In the genomic region with DNA sequence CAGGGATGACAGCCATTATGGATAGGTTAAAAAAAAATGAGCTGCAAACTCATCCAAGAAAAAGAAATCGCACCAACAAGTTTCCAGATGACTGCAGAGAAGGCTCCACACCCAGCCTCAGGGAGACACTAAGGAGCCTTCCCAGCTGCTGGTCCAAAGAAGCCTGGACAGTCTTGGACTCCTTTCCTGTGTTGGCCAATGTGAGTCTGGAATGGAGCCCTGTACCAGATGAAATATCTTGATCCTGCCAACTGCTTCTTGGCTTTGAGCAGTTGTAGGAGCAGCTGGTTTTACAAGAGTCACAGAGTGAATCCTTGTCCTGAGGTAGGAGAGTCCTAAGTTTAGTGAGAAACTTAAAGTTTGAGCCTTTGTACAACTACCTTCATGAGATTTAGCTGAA, we compare ENCODE assay signal across 11 cellular contexts. TPM values are rescaled to one million over a fixed set of nuclear protein-coding genes. Genes with fewer than 3 reads are reported as not detected.
DNase-seq lines count a peak whose midpoint lies in the region; ATAC-seq, FAIRE-seq and TF ChIP-seq lines count a peak whose summit lies in the region.
"Had no signal": no experiment of that assay in that cellular context is flagged by ENCODE, and none has a peak within 500 bp of the region (broad histone marks: within the 10 kb centered on the region; RNA-seq: fewer than 3 reads in every experiment).

No MANE protein-coding gene starts in this region.

- intact Hi-C loops in activated naive CD4-positive, alpha-beta T cell treated with anti-CD3 and anti-CD28 coated beads for 36 hours (cut with micrococcal nuclease), result no loop called here
- intact Hi-C loops in GM12878 (cut with micrococcal nuclease; ENCODE audit: unreplicated experiment), result no loop called here

- no peak for TF ChIP-seq POLR2A in GM12878 (IDR thresholded peaks at IDR 0.05; ENCODE audit: low read depth, low read length)
- no peak for TF ChIP-seq POLR2A in upper lobe of left lung (IDR thresholded peaks at IDR 0.05)

- H3K4me1 Mint-ChIP-seq in activated naive CD4-positive, alpha-beta T cell treated with anti-CD3 and anti-CD28 coated beads for 36 hours (ENCODE audit: low read depth), result peaks cover 77% of the 10 kb centered on the region
- H3K4me1 Mint-ChIP-seq in osteocyte (ENCODE audit: unreplicated experiment), result peaks cover 24% of the 10 kb centered on the region

- no peaks in the 10 kb centered on the region for H4K20me1 ChIP-seq in GM12878 (ENCODE audit: control insufficient read depth, insufficient read depth)

- peaks cover 64% of the 10 kb centered on the region for H3K36me3 Mint-ChIP-seq in activated naive CD4-positive, alpha-beta T cell treated with anti-CD3 and anti-CD28 coated beads for 36 hours (ENCODE audit: low read depth)
- H3K36me3 Mint-ChIP-seq in osteocyte (ENCODE audit: unreplicated experiment), result peaks cover 72% of the 10 kb centered on the region

- H3K27me3 ChIP-seq in GM12878 (replicated peaks in 1 of 2; ENCODE audit: control insufficient read depth in 2 of 2, insufficient read depth in 2 of 2, low read length in 1 of 2) (no peaks in the 10 kb centered on the region), upper lobe of left lung (no peaks in the 10 kb centered on the region)

- peak overlapping the region; percentile 68 for H3K27ac Mint-ChIP-seq in activated naive CD4-positive, alpha-beta T cell treated with anti-CD3 and anti-CD28 coated beads for 36 hours
- no peak overlapping the region for H3K27ac Mint-ChIP-seq in osteocyte (ENCODE audit: unreplicated experiment)

- H3K27ac ChIP-seq in GM12878 (ENCODE audit: control insufficient read depth, insufficient read depth), result no peak overlapping the region
- H3K27ac ChIP-seq in upper lobe of left lung, result no peak overlapping the region

- no peak for ATAC-seq in GM12878
- ATAC-seq in upper lobe of left lung (ENCODE audit: low FRiP score in 2 of 2), result peak; percentile 68 to 92

- DNase-seq in activated naive CD4-positive, alpha-beta T cell treated with anti-CD3 and anti-CD28 coated beads for 36 hours, result no peak
- no peak for DNase-seq in activated naive CD4-positive, alpha-beta T cell treated with anti-CD3 and anti-CD28 coated beads, Interleukin-2, amount 50 U/mL, for 16 hours
- no peak for DNase-seq in GM12878 (ENCODE audit: low read depth, low spot score)
- DNase-seq in medulla oblongata (ENCODE audit: extremely low spot score), result peak; percentile 84
- no peak for DNase-seq in upper lobe of left lung
- DNase-seq in osteocyte (ENCODE audit: extremely low spot score, unreplicated experiment), result no peak
- no peak for DNase-seq in HCEC 1CT
- no peak for DNase-seq in HTR-8/SVneo (ENCODE audit: insufficient read length, low spot score)
- DNase-seq: stimulated activated CD4-positive, alpha-beta T cell treated with anti-CD3 and anti-CD28 coated beads, Interleukin-4, amount 100 ng/mL, for 4 hours had no signal

- H3K4me2 ChIP-seq in GM12878 (ENCODE audit: control insufficient read depth, insufficient read depth), result 0 out of 2 replicates have a peak overlapping the region, but pooled peaks have one; percentile 5

- 100% methylated on average over 1 of the region's 1 CpG for WGBS in GM12878 (ENCODE audit: insufficient coverage, insufficient replicate concordance, low lambda C conversion rate, missing lambda C conversion rate)
- 80 to 83% methylated on average over 1 of the region's 1 CpG for WGBS in upper lobe of left lung, 2 donors

- CTCF ChIA-PET in activated naive CD4-positive, alpha-beta T cell treated with anti-CD3 and anti-CD28 coated beads for 36 hours (lab: Charles Lee), result no interaction called here
- CTCF ChIA-PET in GM12878 (lab: Yijun Ruan, JAX), result interaction anchor here (0.9 to 1.7 kb wide), 3 partner anchors 16 to 234 kb away, joined by 3 to 8 read pairs (median 4); no protein-coding TSS in a partner anchor

- peaks cover 48% of the 10 kb centered on the region for H3K79me2 ChIP-seq in GM12878 (ENCODE audit: control insufficient read depth, insufficient read depth, low read length)

- H3K27me3 Mint-ChIP-seq in activated naive CD4-positive, alpha-beta T cell treated with anti-CD3 and anti-CD28 coated beads for 36 hours (ENCODE audit: low read depth), result no peaks in the 10 kb centered on the region
- no peaks in the 10 kb centered on the region for H3K27me3 Mint-ChIP-seq in osteocyte (ENCODE audit: unreplicated experiment)
- H3K27me3 Mint-ChIP-seq: central memory CD8-positive, alpha-beta T cell had no signal

- H2AFZ ChIP-seq in GM12878 (ENCODE audit: control insufficient read depth, low read depth, low read length), result no peak overlapping the region

- H3K9ac ChIP-seq in GM12878 (ENCODE audit: control insufficient read depth, insufficient read depth, low read length), result no peak overlapping the region

- peaks cover 21% of the 10 kb centered on the region for H3K4me1 ChIP-seq in GM12878 (ENCODE audit: control insufficient read depth, insufficient read depth, low read length)
- H3K4me1 ChIP-seq in upper lobe of left lung, result peaks cover 14 to 21% (median 15%) of the 10 kb centered on the region in 4 donors

- TF ChIP-seq CTCF in GM12878 (IDR thresholded peaks at IDR 0.05 in 2 of 3, conservative IDR thresholded peaks at IDR 0.05 in 1 of 3; ENCODE audit: control insufficient read depth in 2 of 3, extremely low read depth in 1 of 3, insufficient read depth in 1 of 3, low read depth in 3 of 3, low read length in 3 of 3), result no peak
- TF ChIP-seq CTCF in upper lobe of left lung (IDR thresholded peaks at IDR 0.05), result no peak
- no peak for TF ChIP-seq CTCF in osteocyte (IDR thresholded peaks at IDR 0.05)

- H3K9me3 ChIP-seq in GM12878 (replicated peaks; ENCODE audit: control insufficient read depth, insufficient read depth, low read length) (no peaks in the 10 kb centered on the region), upper lobe of left lung (no peaks in the 10 kb centered on the region)

- BruUV-seq in GM12878 (replicated peaks; lab: Mats Ljungman, UMichigan), result no TSS peak

- RAD21 ChIA-PET in GM12878 (lab: Charles Lee; ENCODE audit: unreplicated experiment), result interaction anchor here (1.2 to 1.7 kb wide), 3 partner anchors 10 to 40 kb away, joined by 3 to 5 read pairs (median 4); no protein-coding TSS in a partner anchor

- H3K9me3 Mint-ChIP-seq in activated naive CD4-positive, alpha-beta T cell treated with anti-CD3 and anti-CD28 coated beads for 36 hours, result no peaks in the 10 kb centered on the region
- no peaks in the 10 kb centered on the region for H3K9me3 Mint-ChIP-seq in osteocyte (ENCODE audit: unreplicated experiment)
- H3K9me3 Mint-ChIP-seq: central memory CD8-positive, alpha-beta T cell; neural crest cell had no signal

- TF ChIP-seq EP300 in GM12878 (IDR thresholded peaks at IDR 0.05; ENCODE audit: borderline replicate concordance in 1 of 2, control insufficient read depth in 1 of 2, low read depth in 2 of 2, low read length in 2 of 2) (no peak), upper lobe of left lung (IDR thresholded peaks at IDR 0.05) (no peak)

- H3K4me3 ChIP-seq in GM12878, result no peak overlapping the region
- no peak overlapping the region for H3K4me3 ChIP-seq in upper lobe of left lung

- in situ Hi-C loops in GM12878 (cut with MboI), result no loop called here

- no peak for FAIRE-seq in GM12878 (lab: Jason Lieb, UNC)
- no peak for FAIRE-seq in HTR-8/SVneo (lab: Jason Lieb, UNC)

- peaks cover 15 to 33% of the 10 kb centered on the region in 2 experiments for H3K36me3 ChIP-seq in GM12878 (ENCODE audit: control insufficient read depth in 2 of 2, insufficient read depth in 2 of 2, low read length in 1 of 2)
- peaks cover 0 to 3% (median 0%) of the 10 kb centered on the region in 4 donors for H3K36me3 ChIP-seq in upper lobe of left lung

- TF ChIP-seq RAD21 in GM12878 (IDR thresholded peaks at IDR 0.05; ENCODE audit: insufficient read depth, low read depth, low read length), result no peak

- SMC1A ChIA-PET in GM12878 (lab: Charles Lee; ENCODE audit: uncharacterized antibody, unreplicated experiment), result interaction anchor here (0.8 to 4.6 kb wide), 9 partner anchors 9 to 47 kb away, joined by 4 to 26 read pairs (median 6); no protein-coding TSS in a partner anchor

- POLR2A ChIA-PET in GM12878 (lab: Charles Lee), result interaction anchor here (1.0 to 1.2 kb wide), 2 partner anchors 19 to 44 kb away, joined by 3 read pairs; a partner anchor contains a TSS

- H3K4me3 Mint-ChIP-seq in activated naive CD4-positive, alpha-beta T cell treated with anti-CD3 and anti-CD28 coated beads for 36 hours, result no peak overlapping the region
- no peak overlapping the region for H3K4me3 Mint-ChIP-seq in osteocyte (ENCODE audit: unreplicated experiment)
- H3K4me3 Mint-ChIP-seq: central memory CD8-positive, alpha-beta T cell; neural crest cell had no signal

RNA-seq across cellular contexts. Expression of a gene that starts 44.4 kb away (rescaled TPM):
- total RNA-seq in activated naive CD4-positive, alpha-beta T cell treated with anti-CD3 and anti-CD28 coated beads for 36 hours, result 100 to 1,000 TPM; 105 to 110 TPM
- total RNA-seq in GM12878 (2013; cell fraction: nucleolus; rRNA removed), result 764 and 791 TPM in 2 replicates
- total RNA-seq in GM12878 (2014; rRNA removed) (144 and 159 TPM in 2 replicates), GM12878 (2014; rRNA removed; fragmentation: Illumina TruSeq; extraction: Trizol) (150 and 152 TPM in 2 replicates), GM12878 (2021) (148 and 152 TPM in 2 replicates), upper lobe of left lung (10 to 100 TPM; 12.7 to 75.7 (median 49.9) TPM), osteocyte (128 and 132 TPM in 2 replicates)
- 37.5 TPM for polyA plus RNA-seq in GM12878 (2011; ENCODE audit: low read depth)
- polyA plus RNA-seq in GM12878 (2011; rRNA removed) (191 and 248 TPM in 2 replicates), GM12878 (2014; fragmentation: Illumina TruSeq; extraction: Trizol) (140 and 164 TPM in 2 replicates), GM12878 (2014; fragmentation: Nextera tagmentation; extraction: Ambion mirVana) (10 to 100 TPM; 38.1 to 64.0 TPM), GM12878 (2014; rRNA removed) (74.3 and 82.1 TPM in 2 replicates), GM12878 (2016; fragmentation: Nextera tagmentation; extraction: Ambion mirVana) (100 to 1,000 TPM; 143 to 151 TPM)
- 74.6 and 85.1 TPM in 2 replicates for polyA plus RNA-seq in GM12878 (2011; cell fraction: cytosol; rRNA removed)
- polyA plus RNA-seq in GM12878 (2011; cell fraction: nucleus; rRNA removed), result 156 and 168 TPM in 2 replicates
- polyA plus RNA-seq in GM12878 (2012), result 57.2 and 59.9 TPM in 2 replicates
- 281 and 408 TPM in 2 replicates for polyA minus RNA-seq in GM12878 (2011; rRNA and poly(A)+ RNA removed)
- polyA minus RNA-seq in GM12878 (2011; cell fraction: cytosol; rRNA and poly(A)+ RNA removed), result 103 and 111 TPM in 2 replicates
- 212 and 317 TPM in 2 replicates for polyA minus RNA-seq in GM12878 (2011; cell fraction: nucleus; rRNA and poly(A)+ RNA removed)
